18 cellular contexts compared by ENCODE assay signal in genomic region chr6:164531745-164532144, GRCh38.
"Had no signal": no experiment of that assay in that cellular context is flagged by ENCODE, and none has a peak within 500 bp of the region (broad histone marks: within the 10 kb centered on the region; RNA-seq: fewer than 3 reads in every experiment).

No MANE protein-coding gene starts in this region.

- H3K27ac Mint-ChIP-seq: activated CD4-positive, alpha-beta memory T cell treated with anti-CD3 and anti-CD28 coated beads, Interleukin-2, amount 10 ng/mL, durations not matched to agents 7 days and 5 days; activated naive CD8-positive, alpha-beta T cell treated with anti-CD3 and anti-CD28 coated beads for 36 hours; activated T-helper 2 cell treated with anti-CD3 and anti-CD28 coated beads, Interferon-gamma antibody, Interleukin-2, Interleukin-4, amounts not matched to agents 10 μg/mL and 5 μg/mL and 100 μg/mL, durations not matched to agents 14 hours and 24 hours and 36 hours; memory B cell; naive B cell; neural progenitor cell had no signal

- H3K27me3 Mint-ChIP-seq: activated CD4-positive, alpha-beta memory T cell treated with anti-CD3 and anti-CD28 coated beads, Interleukin-2, amount 10 ng/mL, durations not matched to agents 7 days and 5 days; activated naive CD8-positive, alpha-beta T cell treated with anti-CD3 and anti-CD28 coated beads for 36 hours; memory B cell; naive B cell had no signal

- H3K36me3 Mint-ChIP-seq: activated naive CD8-positive, alpha-beta T cell treated with anti-CD3 and anti-CD28 coated beads for 36 hours; memory B cell; naive B cell; neural progenitor cell had no signal

- H3K9ac ChIP-seq: neural progenitor cell had no signal

- H3K4me2 ChIP-seq: neural progenitor cell had no signal

- H3K4me3 ChIP-seq: body of pancreas, gastrocnemius medialis, neural progenitor cell, upper lobe of right lung had no signal

- H3K4me1 ChIP-seq: body of pancreas, gastrocnemius medialis, upper lobe of right lung had no signal

- H3K27ac ChIP-seq: body of pancreas, gastrocnemius medialis, neural progenitor cell, upper lobe of right lung had no signal

- H3K36me3 ChIP-seq: gastrocnemius medialis, neural progenitor cell, upper lobe of right lung had no signal

- ATAC-seq: body of pancreas; gastrocnemius medialis; SK-N-SH treated with all-trans-retinoic acid at 6 μM for 48 hours; stimulated activated naive CD8-positive, alpha-beta T cell treated with anti-CD3 and anti-CD28 coated beads, Interleukin-15, Interleukin-2, amounts not matched to agents 100 U/mL and 50 U/mL, for 24 hours; upper lobe of right lung had no signal

- H3K9me3 ChIP-seq: body of pancreas, gastrocnemius medialis, upper lobe of right lung had no signal

- H3K4me3 Mint-ChIP-seq: activated CD4-positive, alpha-beta memory T cell treated with anti-CD3 and anti-CD28 coated beads, Interleukin-2, amount 10 ng/mL, durations not matched to agents 7 days and 5 days; activated naive CD8-positive, alpha-beta T cell treated with anti-CD3 and anti-CD28 coated beads for 36 hours; memory B cell; naive B cell; neural progenitor cell had no signal

- DNase-seq: activated CD4-positive, alpha-beta memory T cell treated with anti-CD3 and anti-CD28 coated beads, Interleukin-2, amount 10 ng/mL, durations not matched to agents 7 days and 5 days; activated CD4-positive, alpha-beta T cell treated with anti-CD3 and anti-CD28 coated beads for 48 hours; activated naive CD4-positive, alpha-beta T cell; activated naive CD8-positive, alpha-beta T cell treated with anti-CD3 and anti-CD28 coated beads for 36 hours; body of pancreas; central memory CD4-positive, alpha-beta T cell; dermis blood vessel endothelial cell; effector CD8-positive, alpha-beta T cell; gastrocnemius medialis; hippocampal formation; naive B cell; stimulated activated CD4-positive, alpha-beta T cell treated with anti-CD3 and anti-CD28 coated beads, Interleukin-4, amount 100 ng/mL, for 24 hours; stimulated activated naive CD8-positive, alpha-beta T cell treated with anti-CD3 and anti-CD28 coated beads, Interleukin-15, Interleukin-2, amounts not matched to agents 100 U/mL and 50 U/mL, for 24 hours; upper lobe of right lung had no signal

- H3K4me1 Mint-ChIP-seq: activated CD4-positive, alpha-beta memory T cell treated with anti-CD3 and anti-CD28 coated beads, Interleukin-2, amount 10 ng/mL, durations not matched to agents 7 days and 5 days; activated naive CD8-positive, alpha-beta T cell treated with anti-CD3 and anti-CD28 coated beads for 36 hours; memory B cell; naive B cell had no signal

- H3K27me3 ChIP-seq: body of pancreas, gastrocnemius medialis, neural progenitor cell, upper lobe of right lung had no signal
